17 cellular contexts compared by ENCODE assay signal in genomic region chr9:134425815-134426214, GRCh38.
DNase-seq lines count a peak whose midpoint lies in the region; ATAC-seq and TF ChIP-seq lines count a peak whose summit lies in the region.
"Had no signal": no experiment of that assay in that cellular context is flagged by ENCODE, and none has a peak within 500 bp of the region (broad histone marks: within the 10 kb centered on the region; RNA-seq: fewer than 3 reads in every experiment).

No MANE protein-coding gene starts in this region.

- H3K4me1 Mint-ChIP-seq in GM23338 (no peaks in the 10 kb centered on the region), MCF 10A (ENCODE audit: insufficient read depth, unreplicated experiment) (peaks cover 20% of the 10 kb centered on the region)
- H3K4me1 Mint-ChIP-seq: B cell, CD14-positive monocyte, H9 had no signal

- POLR2A ChIA-PET in MCF 10A (lab: Yijun Ruan, JAX): no interaction called here

- BruUV-seq in MCF 10A (replicated peaks; lab: Mats Ljungman, UMichigan): no TSS peak

- no peak overlapping the region for H3K14ac ChIP-seq in trophoblast cell (ENCODE audit: low read length)

- peaks cover 7% of the 10 kb centered on the region; the same call in 1 of the 3 replicates for H3K36me3 Mint-ChIP-seq in GM23338 (ENCODE audit: low read depth)
- peaks cover 47% of the 10 kb centered on the region for H3K36me3 Mint-ChIP-seq in MCF 10A (ENCODE audit: insufficient read depth, unreplicated experiment)

- no peaks in the 10 kb centered on the region for H3K4me1 ChIP-seq in GM23338 (ENCODE audit: insufficient read depth)
- no peaks in the 10 kb centered on the region for H3K4me1 ChIP-seq in trophoblast cell (ENCODE audit: control insufficient read depth in 1 of 2, insufficient read depth in 2 of 2, low read length in 2 of 2)

- no peak overlapping the region for H3K4me3 Mint-ChIP-seq in GM23338
- no peak overlapping the region for H3K4me3 Mint-ChIP-seq in MCF 10A (ENCODE audit: unreplicated experiment)
- H3K4me3 Mint-ChIP-seq: B cell; CD14-positive monocyte; CD8-positive, alpha-beta T cell; H9 had no signal

- H3K79me1 ChIP-seq in trophoblast cell (ENCODE audit: low read length): no peaks in the 10 kb centered on the region

- no peak overlapping the region for H4K8ac ChIP-seq in trophoblast cell (ENCODE audit: low read depth, low read length)

- no peak overlapping the region for H2BK12ac ChIP-seq in trophoblast cell (ENCODE audit: low read length)

- WGBS in trophoblast cell (ENCODE audit: extremely low coverage, insufficient coverage, insufficient read length): no CpG with 5 or more reads among the region's 9 CpGs

- no peaks in the 10 kb centered on the region for H3K36me3 ChIP-seq in GM23338 (ENCODE audit: insufficient read depth)
- peaks cover 30% of the 10 kb centered on the region for H3K36me3 ChIP-seq in WERI-Rb-1
- peaks cover 28 to 53% of the 10 kb centered on the region in 2 experiments for H3K36me3 ChIP-seq in trophoblast cell (ENCODE audit: control insufficient read depth in 1 of 2, insufficient read depth in 2 of 2, low read length in 2 of 2)

- H3K27me3 Mint-ChIP-seq in GM23338 (ENCODE audit: insufficient read depth, low read depth, poor library complexity): peaks cover under 1% of the 10 kb centered on the region
- no peaks in the 10 kb centered on the region for H3K27me3 Mint-ChIP-seq in MCF 10A (ENCODE audit: insufficient read depth, unreplicated experiment)
- H3K27me3 Mint-ChIP-seq: B cell had no signal

- no peak for ATAC-seq in GM23338
- no peak for ATAC-seq in HG02981 (IDR thresholded peaks at IDR 0.05; ENCODE audit: unreplicated experiment)
- ATAC-seq: CD8-positive, alpha-beta T cell had no signal

- no peak overlapping the region for H3K27ac Mint-ChIP-seq in GM23338
- H3K27ac Mint-ChIP-seq in MCF 10A (ENCODE audit: low read depth, unreplicated experiment): no peak overlapping the region
- H3K27ac Mint-ChIP-seq: B cell; CD8-positive, alpha-beta T cell; H9 had no signal

- no peaks in the 10 kb centered on the region for H3K9me3 ChIP-seq in WERI-Rb-1 (ENCODE audit: severe bottlenecking)
- no peaks in the 10 kb centered on the region for H3K9me3 ChIP-seq in trophoblast cell (ENCODE audit: insufficient read depth, low read depth, low read length)

- H3K9ac ChIP-seq in trophoblast cell (ENCODE audit: low read length): no peak overlapping the region
- H3K9ac ChIP-seq: GM23248 had no signal

- TF ChIP-seq CTCF in GM23338 (conservative IDR thresholded peaks at IDR 0.05; ENCODE audit: low read depth in 2 of 2): no peak
- 0 out of 2 replicates have a peak, but pooled peaks have one; percentile 18 for TF ChIP-seq CTCF in WERI-Rb-1 (IDR thresholded peaks at IDR 0.05; ENCODE audit: low read depth, low read length)
- TF ChIP-seq CTCF in MCF 10A (IDR thresholded peaks at IDR 0.05; ENCODE audit: unreplicated experiment): no peak

- H2AFZ ChIP-seq in GM23338 (no peak overlapping the region), trophoblast cell (ENCODE audit: insufficient read depth, low read length, poor library complexity) (no peak overlapping the region)
- H2AFZ ChIP-seq: GM23248 had no signal

- no peak overlapping the region for H4K91ac ChIP-seq in trophoblast cell (ENCODE audit: low read depth, low read length)

- H3K79me2 ChIP-seq in GM23338 (replicated peaks; ENCODE audit: insufficient read depth): no peaks in the 10 kb centered on the region
- H3K79me2 ChIP-seq in trophoblast cell (ENCODE audit: control insufficient read depth, insufficient read depth, low read length, poor library complexity): no peaks in the 10 kb centered on the region

- H3K27ac ChIP-seq in GM23338 (ENCODE audit: low read depth) (0 out of 2 replicates have a peak overlapping the region, but pooled peaks have one; percentile 45), WERI-Rb-1 (peak overlapping the region; percentile 68), trophoblast cell (ENCODE audit: low read depth, low read length) (no peak overlapping the region)
- H3K27ac ChIP-seq: GM23248, HL-60 had no signal

- H3K27me3 ChIP-seq in GM23338 (ENCODE audit: insufficient read depth) (no peaks in the 10 kb centered on the region), WERI-Rb-1 (ENCODE audit: insufficient read depth, low read depth, severe bottlenecking) (no peaks in the 10 kb centered on the region), trophoblast cell (ENCODE audit: insufficient read depth, low read length) (no peaks in the 10 kb centered on the region)

- H4K12ac ChIP-seq in trophoblast cell (ENCODE audit: low read depth, low read length): no peak overlapping the region

- no peaks in the 10 kb centered on the region for H3K9me2 ChIP-seq in GM23338 (ENCODE audit: insufficient read depth)

- CTCF ChIA-PET in MCF 10A (lab: Yijun Ruan, JAX): no interaction called here

- H3K18ac ChIP-seq in trophoblast cell (ENCODE audit: low read length): no peak overlapping the region

- no peak overlapping the region for H3K4me3 ChIP-seq in GM23338
- H3K4me3 ChIP-seq in WERI-Rb-1 (ENCODE audit: low read depth, low read length): no peak overlapping the region
- H3K4me3 ChIP-seq in trophoblast cell (ENCODE audit: low read depth, low read length): no peak overlapping the region
- H3K4me3 ChIP-seq: GM23248 had no signal

- H3K9me3 Mint-ChIP-seq in GM23338 (no peaks in the 10 kb centered on the region), MCF 10A (ENCODE audit: unreplicated experiment) (no peaks in the 10 kb centered on the region)
- H3K9me3 Mint-ChIP-seq: CD14-positive monocyte; CD8-positive, alpha-beta T cell; H9 had no signal

- no peak overlapping the region for H2AK5ac ChIP-seq in trophoblast cell (ENCODE audit: low read length)

- H4K20me1 ChIP-seq in GM23338 (replicated peaks; ENCODE audit: insufficient read depth): no peaks in the 10 kb centered on the region; the same call in 1 of the 2 replicates

- intact Hi-C loops in MCF 10A (cut with micrococcal nuclease): no loop called here

- no peak overlapping the region for H3K4ac ChIP-seq in trophoblast cell (ENCODE audit: low read depth, low read length)

- H3K4me2 ChIP-seq in GM23338: no peak overlapping the region
- no peak overlapping the region for H3K4me2 ChIP-seq in trophoblast cell (ENCODE audit: low read length)

- DNase-seq in GM23338 (ENCODE audit: low spot score) (no peak), WERI-Rb-1 (no peak), islet precursor cell (peak; percentile 70), NCI-H510A treated with DMSO at 0.1 percent for 48 hours (lab: John Stamatoyannopoulos, UW) (no peak), MCF 10A (ENCODE audit: unreplicated experiment) (no peak), trophoblast cell (no peak)
- DNase-seq: CD8-positive, alpha-beta T cell; COR-L47; DMS153; DMS79 treated with DMSO at 0.1 percent for 48 hours; EL; GM23248; H9 had no signal

- H2BK5ac ChIP-seq in trophoblast cell (ENCODE audit: low read depth, low read length, poor library complexity): no peak overlapping the region

- no peak overlapping the region for H3K23ac ChIP-seq in trophoblast cell (ENCODE audit: low read length)

- no peaks in the 10 kb centered on the region for H3F3A ChIP-seq in GM23338 (replicated peaks; ENCODE audit: low read depth)

- H2BK120ac ChIP-seq in trophoblast cell (ENCODE audit: insufficient read depth, low read length, poor library complexity): no peak overlapping the region
